18 cellular contexts compared by ENCODE assay signal in genomic region chr7:2270495-2270894, GRCh38. TPM values are rescaled to one million over a fixed set of nuclear protein-coding genes. Genes with fewer than 3 reads are reported as not detected.
DNase-seq lines count a peak whose midpoint lies in the region; ATAC-seq and TF ChIP-seq lines count a peak whose summit lies in the region.
"Had no signal": no experiment of that assay in that cellular context is flagged by ENCODE, and none has a peak within 500 bp of the region (broad histone marks: within the 10 kb centered on the region; RNA-seq: fewer than 3 reads in every experiment).

No MANE protein-coding gene starts in this region.

- no peaks in the 10 kb centered on the region for H4K20me1 ChIP-seq in H9 (ENCODE audit: control insufficient read depth, insufficient read depth, insufficient read length)

- H3K4me1 ChIP-seq in H9 (ENCODE audit: insufficient read depth, low read length) = peaks cover 2% of the 10 kb centered on the region; the same call in 1 of the 2 replicates
- H3K4me1 ChIP-seq in RWPE2 (ENCODE audit: insufficient read depth, poor library complexity, severe bottlenecking) = peaks cover 14% of the 10 kb centered on the region
- H3K4me1 ChIP-seq in iPS-20b (ENCODE audit: insufficient read depth, low read length) = peaks cover 12% of the 10 kb centered on the region; the same call in 1 of the 2 replicates
- H3K4me1 ChIP-seq in adrenal gland (replicated peaks in 1 of 2) = no peaks in the 10 kb centered on the region

- H3K14ac ChIP-seq in H9 (ENCODE audit: insufficient read depth, low read length) = peak overlapping the region; percentile 31; the same call in 1 of the 2 replicates

- H3K36me3 Mint-ChIP-seq in H9 (ENCODE audit: insufficient read depth in 1 of 3, low read depth in 3 of 3) = peaks cover 17 to 42% (median 31%) of the 10 kb centered on the region in 3 experiments
- peaks cover 39 to 59% of the 10 kb centered on the region in 2 donors for H3K36me3 Mint-ChIP-seq in stimulated activated naive B cell treated with anti-CD40 and anti-IgM and Interleukin-4, amounts not matched to agents 10 μg/mL and 1 μg/mL and 100 μg/mL, for 72 hours

- no peak overlapping the region for H2AK5ac ChIP-seq in H9 (ENCODE audit: insufficient read length, low read length)

- no peak for ATAC-seq in RWPE2 (ENCODE audit: low read depth)
- no peak for ATAC-seq in stimulated activated naive B cell treated with anti-CD40 and anti-IgM and Interleukin-4, amounts not matched to agents 10 μg/mL and 1 μg/mL and 100 μg/mL, for 72 hours (replicated peaks)

- H3K4me3 Mint-ChIP-seq in H9 = peak overlapping the region in 1 of 2 experiments; percentile 14; a peak in 1 of 5 replicates
- no peak overlapping the region for H3K4me3 Mint-ChIP-seq in stimulated activated naive B cell treated with anti-CD40 and anti-IgM and Interleukin-4, amounts not matched to agents 10 μg/mL and 1 μg/mL and 100 μg/mL, for 72 hours
- H3K4me3 Mint-ChIP-seq: CD4-positive, CD25-positive, alpha-beta regulatory T cell had no signal

- DNase-seq in H9 (peak; percentile 37), RWPE2 (ENCODE audit: low spot score) (no peak), adrenal gland (no peak), NCI-H2081 (lab: John Stamatoyannopoulos, UW) (no peak), RWPE1 (ENCODE audit: low spot score) (no peak)
- no peak for DNase-seq in stimulated activated naive B cell treated with anti-CD40 and anti-IgM and Interleukin-4, amounts not matched to agents 10 μg/mL and 1 μg/mL and 100 μg/mL, for 72 hours
- DNase-seq: ACHN; AML-193; Caco-2; CD4-positive, CD25-positive, alpha-beta regulatory T cell; DMS153; GF-D8; NCI-H1092 treated with DMSO at 0.1 percent for 48 hours; NCI-H2107; NCI-H510A; NCI-H774 had no signal

- peaks cover 7 to 10% of the 10 kb centered on the region in 2 experiments; a peak in 4 of 5 replicates for H3K9me3 Mint-ChIP-seq in H9
- H3K9me3 Mint-ChIP-seq in stimulated activated naive B cell treated with anti-CD40 and anti-IgM and Interleukin-4, amounts not matched to agents 10 μg/mL and 1 μg/mL and 100 μg/mL, for 72 hours = no peaks in the 10 kb centered on the region
- H3K9me3 Mint-ChIP-seq: CD4-positive, CD25-positive, alpha-beta regulatory T cell had no signal

- no peaks in the 10 kb centered on the region for H3K23me2 ChIP-seq in H9 (ENCODE audit: insufficient read length, low read depth, low read length, poor library complexity, severe bottlenecking)

- no peak for TF ChIP-seq POLR2A in adrenal gland (IDR thresholded peaks at IDR 0.05)

- H3K27me3 ChIP-seq in H9 (ENCODE audit: insufficient read depth, low read length) (no peaks in the 10 kb centered on the region), RWPE2 (ENCODE audit: insufficient read depth, poor library complexity, severe bottlenecking) (no peaks in the 10 kb centered on the region), iPS-20b (ENCODE audit: insufficient read depth, low read length) (no peaks in the 10 kb centered on the region), adrenal gland (no peaks in the 10 kb centered on the region)

- no peak overlapping the region for H4K5ac ChIP-seq in H9 (ENCODE audit: insufficient read length, low read depth, low read length)

- no peak overlapping the region for H2BK20ac ChIP-seq in H9 (ENCODE audit: low read depth, low read length, poor library complexity, severe bottlenecking)

- WGBS in H9 (ENCODE audit: extremely low coverage, insufficient read length, low lambda C conversion rate) = no CpG with 5 or more reads among the region's 8 CpGs
- 86 to 92% (median 90%) methylated on average over 8 of the region's 8 CpGs for WGBS in adrenal gland, 4 donors

- H3K4me1 Mint-ChIP-seq in H9 = peaks cover 18 to 20% of the 10 kb centered on the region in 2 experiments
- H3K4me1 Mint-ChIP-seq in stimulated activated naive B cell treated with anti-CD40 and anti-IgM and Interleukin-4, amounts not matched to agents 10 μg/mL and 1 μg/mL and 100 μg/mL, for 72 hours = peaks cover 6 to 17% of the 10 kb centered on the region in 2 donors
- H3K4me1 Mint-ChIP-seq: CD4-positive, CD25-positive, alpha-beta regulatory T cell had no signal

- no peaks in the 10 kb centered on the region for H3K79me1 ChIP-seq in H9 (ENCODE audit: insufficient read depth, low read depth, low read length, poor library complexity, severe bottlenecking)

- no peak overlapping the region for H2BK15ac ChIP-seq in H9 (ENCODE audit: low read depth, low read length)

- no peak overlapping the region for H3K27ac ChIP-seq in H9 (ENCODE audit: insufficient read length, low read depth, low read length)
- peak overlapping the region; percentile 35 for H3K27ac ChIP-seq in RWPE2 (ENCODE audit: poor library complexity, severe bottlenecking)
- H3K27ac ChIP-seq in iPS-20b (ENCODE audit: low read length) = peak overlapping the region; percentile 71
- no peak overlapping the region for H3K27ac ChIP-seq in adrenal gland
- H3K27ac ChIP-seq in RWPE1 = no peak overlapping the region
- H3K27ac ChIP-seq: SK-N-MC had no signal

- CTCF ChIA-PET in RWPE1 (lab: Yijun Ruan, JAX) = interaction anchor here (0.6 to 1.0 kb wide), 2 partner anchors 39 to 77 kb away, joined by 4 to 7 read pairs; no protein-coding TSS in a partner anchor

- no peak overlapping the region for H3K4ac ChIP-seq in H9 (ENCODE audit: low read depth, low read length)

- no peak overlapping the region for H2BK5ac ChIP-seq in H9 (ENCODE audit: insufficient read length, low read length)

- H3K27ac Mint-ChIP-seq in H9 = peak overlapping the region; percentile 67 to 85 (median 68); a peak in 4 of 7 replicates
- peak overlapping the region; percentile 67 for H3K27ac Mint-ChIP-seq in stimulated activated naive B cell treated with anti-CD40 and anti-IgM and Interleukin-4, amounts not matched to agents 10 μg/mL and 1 μg/mL and 100 μg/mL, for 72 hours
- H3K27ac Mint-ChIP-seq: CD4-positive, CD25-positive, alpha-beta regulatory T cell had no signal

- no peak overlapping the region for H3K23ac ChIP-seq in H9 (ENCODE audit: insufficient read length, low read depth, low read length)

- H3K18ac ChIP-seq in H9 (ENCODE audit: insufficient read length, low read depth, low read length) = no peak overlapping the region

- TF ChIP-seq CTCF in H9 (conservative IDR thresholded peaks at IDR 0.05) (no peak), RWPE2 (IDR thresholded peaks at IDR 0.05; ENCODE audit: poor library complexity, severe bottlenecking) (no peak), adrenal gland (IDR thresholded peaks at IDR 0.05) (no peak), RWPE1 (conservative IDR thresholded peaks at IDR 0.05; ENCODE audit: low read depth) (no peak)

- no peak overlapping the region for H2AFZ ChIP-seq in H9 (ENCODE audit: low read length)

- H3K56ac ChIP-seq in H9 (ENCODE audit: insufficient read length, low read depth, low read length) = no peak overlapping the region

- H3T11ph ChIP-seq in H9 (ENCODE audit: low read length) = no peak overlapping the region

- no peak overlapping the region for H2BK12ac ChIP-seq in H9 (ENCODE audit: insufficient read length, low read depth, low read length)

- no peak overlapping the region for H2BK120ac ChIP-seq in H9 (ENCODE audit: low read depth, low read length, poor library complexity, severe bottlenecking)

- H3K9ac ChIP-seq in H9 (ENCODE audit: extremely low read depth, insufficient read length, low read length) (no peak overlapping the region), iPS-20b (ENCODE audit: low read depth, low read length) (no peak overlapping the region)

- H4K8ac ChIP-seq in H9 (replicated peaks; ENCODE audit: insufficient read length, low read depth, low read length) = no peak overlapping the region

- H3K36me3 ChIP-seq in RWPE2 (ENCODE audit: low read depth) = no peaks in the 10 kb centered on the region; the same call in 1 of the 2 replicates
- peaks cover 18% of the 10 kb centered on the region for H3K36me3 ChIP-seq in iPS-20b (ENCODE audit: insufficient read depth, low read depth, low read length)
- peaks cover 0 to 28% of the 10 kb centered on the region in 2 donors for H3K36me3 ChIP-seq in adrenal gland (replicated peaks in 1 of 2)

- intact Hi-C loops in adrenal gland (cut with DNase I) = no loop called here

- no peak overlapping the region for H3K4me3 ChIP-seq in RWPE2 (ENCODE audit: severe bottlenecking)
- no peak overlapping the region for H3K4me3 ChIP-seq in iPS-20b (ENCODE audit: low read length)
- H3K4me3 ChIP-seq in adrenal gland = no peak overlapping the region
- H3K4me3 ChIP-seq: SK-N-MC had no signal

- no peaks in the 10 kb centered on the region for H3K27me3 Mint-ChIP-seq in H9 (ENCODE audit: low read depth)
- H3K27me3 Mint-ChIP-seq in stimulated activated naive B cell treated with anti-CD40 and anti-IgM and Interleukin-4, amounts not matched to agents 10 μg/mL and 1 μg/mL and 100 μg/mL, for 72 hours = no peaks in the 10 kb centered on the region
- H3K27me3 Mint-ChIP-seq: CD4-positive, CD25-positive, alpha-beta regulatory T cell had no signal

- no peaks in the 10 kb centered on the region for H3K79me2 ChIP-seq in H9 (ENCODE audit: insufficient read depth, low read length)

- H3K4me2 ChIP-seq in H9 (ENCODE audit: insufficient read depth, insufficient read length, low read length) = no peak overlapping the region

- no peaks in the 10 kb centered on the region for H3K9me3 ChIP-seq in H9 (ENCODE audit: control insufficient read depth, low read depth, low read length)
- H3K9me3 ChIP-seq in RWPE2 (ENCODE audit: severe bottlenecking) = no peaks in the 10 kb centered on the region
- H3K9me3 ChIP-seq in iPS-20b (ENCODE audit: insufficient read depth, low read depth, low read length) = no peaks in the 10 kb centered on the region
- H3K9me3 ChIP-seq in adrenal gland (replicated peaks in 1 of 3) = no peaks in the 10 kb centered on the region
- H3K9me3 ChIP-seq: Caco-2 had no signal

- POLR2A ChIA-PET in RWPE1 (lab: Yijun Ruan, JAX; ENCODE audit: low non-redundant PET) = no interaction called here

- H4K91ac ChIP-seq in H9 (ENCODE audit: insufficient read length, low read depth, low read length) = no peak overlapping the region

RNA-seq across cellular contexts. Expression of gene NUDT1, which starts 28.5 kb away (rescaled TPM):
- total RNA-seq in H9 (2021) (80.3 and 84.7 TPM in 2 replicates), adrenal gland (10 to 100 TPM in 2 of 8 donors, 1 to 10 TPM in 6; 3.8 to 13.3 (median 8.2) TPM)
- polyA plus RNA-seq in adrenal gland = 10 to 100 TPM in 1 of 3 donors, 1 to 10 TPM in 2; 2.5 to 17.3 (median 8.7) TPM

RNA-seq across cellular contexts. Expression of gene MRM2, which starts 28.5 kb away (rescaled TPM):
- total RNA-seq in H9 (2021) (57.2 and 59.0 TPM in 2 replicates), adrenal gland (10 to 100 TPM; 16.8 to 35.8 (median 25.7) TPM)
- polyA plus RNA-seq in adrenal gland = 10 to 100 TPM; 17.4 to 36.4 (median 20.3) TPM

RNA-seq across cellular contexts. Expression of gene MAD1L1, which starts 37.8 kb away (rescaled TPM):
- total RNA-seq in H9 (2021) = 37.4 and 39.0 TPM in 2 replicates
- 10 to 100 TPM; 19.4 to 82.9 (median 28.0) TPM for total RNA-seq in adrenal gland
- 10 to 100 TPM in 2 of 3 donors, 1 to 10 TPM in 1; 6.7 to 87.7 (median 57.0) TPM for polyA plus RNA-seq in adrenal gland

RNA-seq across cellular contexts. Expression of gene SNX8, which starts 43.7 kb away (rescaled TPM):
- 40.6 and 45.6 TPM in 2 replicates for total RNA-seq in H9 (2021)
- 10 to 100 TPM in 7 of 8 donors, 1 to 10 TPM in 1; 8.8 to 40.5 (median 25.9) TPM for total RNA-seq in adrenal gland
- 10 to 100 TPM; 13.5 to 39.0 (median 37.2) TPM for polyA plus RNA-seq in adrenal gland

Comparison
In these comparisons a context has a peak if more than half of its experiments do, and no peak if none do; other contexts are left out.
1. H3K27ac ChIP-seq: peak in RWPE2 (single experiment) and iPS-20b (single experiment); none in H9 (single experiment), adrenal gland (0 of 5) and RWPE1 (single experiment).